9 cellular contexts compared by ENCODE assay signal in genomic region chr2:6828299-6828584, GRCh38. TPM values are rescaled to one million over a fixed set of nuclear protein-coding genes. Genes with fewer than 3 reads are reported as not detected.
DNase-seq lines count a peak whose midpoint lies in the region; ATAC-seq and TF ChIP-seq lines count a peak whose summit lies in the region.
"Had no signal": no experiment of that assay in that cellular context is flagged by ENCODE, and none has a peak within 500 bp of the region (broad histone marks: within the 10 kb centered on the region; RNA-seq: fewer than 3 reads in every experiment).

No MANE protein-coding gene starts in this region.

- TF ChIP-seq CTCF in HFF-Myc (IDR thresholded peaks at IDR 0.05; ENCODE audit: low read depth, low read length, missing control alignments) (peak; percentile 13), tibial nerve (IDR thresholded peaks at IDR 0.05) (peak; percentile 40 to 54 (median 47))

- H3K4me3 ChIP-seq in HFF-Myc (replicated peaks; ENCODE audit: low read depth, low read length) (no peak overlapping the region), tibial nerve (no peak overlapping the region)
- H3K4me3 ChIP-seq: HAP-1 had no signal

- TF ChIP-seq EP300 in tibial nerve (IDR thresholded peaks at IDR 0.05) = no peak

- peaks cover 0 to 15% (median 0%) of the 10 kb centered on the region in 4 donors for H3K9me3 ChIP-seq in tibial nerve
- H3K9me3 ChIP-seq: HAP-1 had no signal

- H3K27me3 ChIP-seq in tibial nerve = no peaks in the 10 kb centered on the region

- H3K36me3 ChIP-seq in tibial nerve = no peaks in the 10 kb centered on the region
- H3K36me3 ChIP-seq: HAP-1 had no signal

- DNase-seq in AG08396 (ENCODE audit: low spot score) (peak; percentile 34), HFF-Myc (ENCODE audit: extremely low read depth, low read depth) (no peak), SK-MEL-5 (ENCODE audit: low read depth, low spot score) (peak; percentile 73), glomerular endothelial cell (ENCODE audit: extremely low read depth, low read depth, low spot score) (peak; percentile 69), tibial nerve (ENCODE audit: low spot score in 2 of 2) (no peak), hepatic stellate cell (ENCODE audit: low spot score) (no peak)

- peaks cover 0 to 29% (median 8%) of the 10 kb centered on the region in 4 donors for H3K4me1 ChIP-seq in tibial nerve
- H3K4me1 ChIP-seq: HAP-1 had no signal

- peak overlapping the region in 2 of 4 donors; percentile 31 to 55 for H3K27ac ChIP-seq in tibial nerve

- no peak for TF ChIP-seq POLR2A in tibial nerve (IDR thresholded peaks at IDR 0.05)

- WGBS in tibial nerve, 2 donors = 0 to 1% methylated on average over 2 of the region's 2 CpGs

- ATAC-seq in HG03432 (IDR thresholded peaks at IDR 0.05; ENCODE audit: unreplicated experiment) (no peak), GM21423 (IDR thresholded peaks at IDR 0.05; ENCODE audit: unreplicated experiment) (no peak)

- in situ Hi-C loops in SK-MEL-5 (cut with HindIII; ENCODE audit: low pct_unique_long_range_greater_than_20kb, low sequenced_read_pairs) = no loop called here

RNA-seq across cellular contexts. Expression of gene CMPK2, which starts 37.5 kb away (rescaled TPM):
- 2.6 and 3.8 TPM in 2 replicates for total RNA-seq in SK-MEL-5 (2014; rRNA removed; shearing (Covaris generic))
- 1.3 and 2.9 TPM in 2 replicates for polyA plus RNA-seq in SK-MEL-5 (2015; cell fraction: cytosol; rRNA removed)
- polyA plus RNA-seq in SK-MEL-5 (2015; cell fraction: nucleus; rRNA removed) = 0.62 TPM in 1 of 2 replicates, not detected in the other
- total RNA-seq in glomerular endothelial cell (6.2 and 36.6 TPM in 2 replicates), tibial nerve (10 to 100 TPM in 1 of 4 donors, 1 to 10 TPM in 3; 4.5 to 11.4 (median 7.4) TPM)

RNA-seq across cellular contexts. Expression of gene RSAD2, which starts 49.3 kb away (rescaled TPM):
- total RNA-seq in SK-MEL-5 (2014; rRNA removed; shearing (Covaris generic)) = 0.48 TPM in 1 of 2 replicates, not detected in the other
- polyA plus RNA-seq in SK-MEL-5 (2015; cell fraction: cytosol; rRNA removed) = 0.04 TPM in 1 of 2 replicates, not detected in the other
- polyA plus RNA-seq in SK-MEL-5 (2015; cell fraction: nucleus; rRNA removed) = 0.16 TPM in 1 of 2 replicates, not detected in the other
- 0.44 and 12.7 TPM in 2 replicates for total RNA-seq in glomerular endothelial cell
- 1 to 10 TPM in 3 of 4 donors, under 1 TPM in 1; 0.30 to 7.6 (median 4.7) TPM for total RNA-seq in tibial nerve

Comparison
In these comparisons a context has a peak if more than half of its experiments do, and no peak if none do; other contexts are left out.
1. DNase-seq: peak in AG08396 (single experiment), SK-MEL-5 (single experiment) and glomerular endothelial cell (single experiment); none in HFF-Myc (single experiment), tibial nerve (0 of 2) and hepatic stellate cell (single experiment).